In genomic region chr11:134975866-134976265, GRCh38 we compare ENCODE assay signal across 22 cellular contexts.
"Had no signal": no experiment of that assay in that cellular context is flagged by ENCODE, and none has a peak within 500 bp of the region (broad histone marks: within the 10 kb centered on the region; RNA-seq: fewer than 3 reads in every experiment).

No MANE protein-coding gene starts in this region.

- H3K9me3 ChIP-seq: MG63, SK-N-SH had no signal

- ATAC-seq: HepG2 had no signal

- H3K36me3 ChIP-seq: MG63 had no signal

- DNase-seq: IMR-90, Karpas-422, KG1, MG63, NCI-H1092, NCI-H1105 treated with DMSO at 0.1 percent for 48 hours, NCI-H1417 treated with DMSO at 0.1 percent for 48 hours, NCI-H146, NCI-H187, NCI-H2029, NCI-H2081 treated with DMSO at 0.1 percent for 48 hours, NCI-H2171, NCI-H226, NCI-H446, NCI-H510A, NCI-H524 treated with DMSO at 0.1 percent for 48 hours, NCI-H69, NCI-H774, SHP77, SK-N-SH had no signal

- H3K4me2 ChIP-seq: SK-N-SH had no signal

- H3K9ac ChIP-seq: SK-N-SH had no signal

- FAIRE-seq: HepG2 had no signal

- H3K27ac ChIP-seq: RWPE1 had no signal

- H3K27me3 ChIP-seq: MG63 had no signal

- H3K4me3 ChIP-seq: MG63 had no signal
